14 cellular contexts compared by ENCODE assay signal in genomic region chr10:125929613-125930012, GRCh38. TPM values are rescaled to one million over a fixed set of nuclear protein-coding genes. Genes with fewer than 3 reads are reported as not detected.
DNase-seq lines count a peak whose midpoint lies in the region; ATAC-seq and TF ChIP-seq lines count a peak whose summit lies in the region.
"Had no signal": no experiment of that assay in that cellular context is flagged by ENCODE, and none has a peak within 500 bp of the region (broad histone marks: within the 10 kb centered on the region; RNA-seq: fewer than 3 reads in every experiment).

No MANE protein-coding gene starts in this region.

- H3K36me3 ChIP-seq in Panc1 (ENCODE audit: control insufficient read depth, insufficient read depth, low read length) = no peaks in the 10 kb centered on the region
- H3K36me3 ChIP-seq in colonic mucosa = no peaks in the 10 kb centered on the region
- no peaks in the 10 kb centered on the region for H3K36me3 ChIP-seq in mucosa of rectum (ENCODE audit: control insufficient read depth in 2 of 2, insufficient read depth in 2 of 2, low read length in 2 of 2)
- no peaks in the 10 kb centered on the region for H3K36me3 ChIP-seq in transverse colon
- H3K36me3 ChIP-seq: BLaER1 treated with 17β-estradiol and CSF1 and Interleukin-3, amounts not matched to agents 10 nM and 100 nM had no signal

- H3K27me3 Mint-ChIP-seq in activated T-helper 17 cell treated with anti-CD3 and anti-CD28 coated beads, Interleukin-2, amount 50 U/mL, for 72 hours = peaks cover 19% of the 10 kb centered on the region

- TF ChIP-seq CTCF in Panc1 (IDR thresholded peaks at IDR 0.05) (no peak), colonic mucosa (IDR thresholded peaks at IDR 0.05) (no peak), transverse colon (IDR thresholded peaks at IDR 0.05) (no peak)

- no peaks in the 10 kb centered on the region for H3K9me3 Mint-ChIP-seq in activated T-helper 17 cell treated with anti-CD3 and anti-CD28 coated beads, Interleukin-2, amount 50 U/mL, for 72 hours

- peak overlapping the region in 1 of 2 donors; percentile 52 for H3K9ac ChIP-seq in colonic mucosa (ENCODE audit: low read depth in 2 of 2, low read length in 2 of 2)
- peak overlapping the region; percentile 43 to 73 for H3K9ac ChIP-seq in mucosa of rectum (ENCODE audit: low read depth in 1 of 2, low read length in 2 of 2)
- H3K9ac ChIP-seq: BLaER1 treated with 17β-estradiol and CSF1 and Interleukin-3, amounts not matched to agents 10 nM and 100 nM had no signal

- no peaks in the 10 kb centered on the region for H3K36me3 Mint-ChIP-seq in activated T-helper 17 cell treated with anti-CD3 and anti-CD28 coated beads, Interleukin-2, amount 50 U/mL, for 72 hours (ENCODE audit: low read depth)
- H3K36me3 Mint-ChIP-seq: CD8-positive, alpha-beta T cell had no signal

- no peaks in the 10 kb centered on the region for H3K4me1 Mint-ChIP-seq in activated T-helper 17 cell treated with anti-CD3 and anti-CD28 coated beads, Interleukin-2, amount 50 U/mL, for 72 hours
- H3K4me1 Mint-ChIP-seq: B cell had no signal

- POLR2A ChIA-PET in Panc1 (lab: Charles Lee) = no interaction called here

- WGBS in transverse colon (ENCODE audit: low coverage in 1 of 2), 2 donors = 42 to 50% methylated on average over 4 of the region's 4 CpGs

- intact Hi-C loops in Panc1 (cut with micrococcal nuclease; ENCODE audit: unreplicated experiment) = loop anchor here (10.0 kb wide), 1 partner anchor 815 kb away; no protein-coding TSS in a partner anchor
- intact Hi-C loops in colonic mucosa (cut with DNase I) = loop anchor here (5.0 kb wide), 1 partner anchor 57 kb away; no protein-coding TSS in a partner anchor
- intact Hi-C loops in transverse colon (cut with DNase I; ENCODE audit: low total_unique reads) = no loop called here

- H3K4me3 ChIP-seq in Panc1 (ENCODE audit: low read depth in 2 of 2, low read length in 2 of 2) (no peak overlapping the region), colonic mucosa (no peak overlapping the region), mucosa of rectum (ENCODE audit: low read length in 2 of 2) (peak overlapping the region; percentile 38 to 48), transverse colon (peak overlapping the region in 1 of 4 donors; percentile 28)
- H3K4me3 ChIP-seq: BLaER1 treated with 17β-estradiol and CSF1 and Interleukin-3, amounts not matched to agents 10 nM and 100 nM; GM23338 had no signal

- H3K27ac Mint-ChIP-seq in activated T-helper 17 cell treated with anti-CD3 and anti-CD28 coated beads, Interleukin-2, amount 50 U/mL, for 72 hours = no peak overlapping the region
- H3K27ac Mint-ChIP-seq: B cell; CD8-positive, alpha-beta T cell; GM23338 had no signal

- no peak for ATAC-seq in Panc1
- ATAC-seq in activated T-helper 17 cell treated with anti-CD3 and anti-CD28 coated beads, Interleukin-2, amount 50 U/mL, for 72 hours (replicated peaks) = no peak
- ATAC-seq: CD8-positive, alpha-beta T cell had no signal

- in situ Hi-C loops in Panc1 (cut with HindIII; ENCODE audit: low pct_unique_long_range_greater_than_20kb, low sequenced_read_pairs) = no loop called here
- in situ Hi-C loops in transverse colon (cut with MboI; ENCODE audit: low pct_ligation_motif_present in 1 of 4, low pct_unique_long_range_greater_than_20kb in 1 of 4, low sequenced_read_pairs in 3 of 4) = no loop called here

- no peak for TF ChIP-seq EP300 in transverse colon (IDR thresholded peaks at IDR 0.05; ENCODE audit: low read depth)

- H3K9me3 ChIP-seq in Panc1 (ENCODE audit: control insufficient read depth, insufficient read depth, low read depth, low read length) (no peaks in the 10 kb centered on the region), colonic mucosa (no peaks in the 10 kb centered on the region), mucosa of rectum (ENCODE audit: control insufficient read depth in 2 of 2, low read length in 2 of 2) (no peaks in the 10 kb centered on the region), transverse colon (no peaks in the 10 kb centered on the region)
- H3K9me3 ChIP-seq: BLaER1 treated with 17β-estradiol and CSF1 and Interleukin-3, amounts not matched to agents 10 nM and 100 nM had no signal

- CTCF ChIA-PET in Panc1 (lab: Charles Lee) = interaction anchor here (0.7 kb wide), 1 partner anchor 869 kb away, joined by 3 read pairs; no protein-coding TSS in a partner anchor

- DNase-seq in Panc1 (ENCODE audit: low read depth, low spot score) (no peak), colonic mucosa (no peak), transverse colon (peak; percentile 19), DMS53 (lab: John Stamatoyannopoulos, UW) (no peak)
- DNase-seq in central memory CD4-positive, alpha-beta T cell = no peak
- DNase-seq: CD8-positive, alpha-beta T cell; DMS 273 treated with DMSO at 0.1 percent for 48 hours; HCEC 1CT had no signal

- BruUV-seq in Panc1 (replicated peaks; lab: Mats Ljungman, UMichigan) = no TSS peak

- TF ChIP-seq POLR2A in transverse colon (IDR thresholded peaks at IDR 0.05) = peak; percentile 56

- H3K27me3 ChIP-seq in Panc1 (ENCODE audit: control insufficient read depth, insufficient read depth, low read length) (no peaks in the 10 kb centered on the region), colonic mucosa (no peaks in the 10 kb centered on the region), mucosa of rectum (ENCODE audit: control insufficient read depth in 2 of 2, insufficient read depth in 2 of 2, low read length in 2 of 2) (no peaks in the 10 kb centered on the region), transverse colon (no peaks in the 10 kb centered on the region)
- H3K27me3 ChIP-seq: BLaER1 treated with 17β-estradiol and CSF1 and Interleukin-3, amounts not matched to agents 10 nM and 100 nM had no signal

- H3K4me3 Mint-ChIP-seq in activated T-helper 17 cell treated with anti-CD3 and anti-CD28 coated beads, Interleukin-2, amount 50 U/mL, for 72 hours = no peak overlapping the region
- H3K4me3 Mint-ChIP-seq: B cell; CD8-positive, alpha-beta T cell; GM23338 had no signal

- H3K4me1 ChIP-seq in Panc1 (ENCODE audit: control insufficient read depth, insufficient read depth, low read length) (peaks cover 7% of the 10 kb centered on the region; the same call in 1 of the 2 replicates), colonic mucosa (peaks cover 4% of the 10 kb centered on the region), mucosa of rectum (ENCODE audit: control insufficient read depth in 2 of 2, insufficient read depth in 2 of 2, low read length in 2 of 2) (peaks cover 0 to 27% of the 10 kb centered on the region in 2 donors), transverse colon (peaks cover 3 to 25% (median 12%) of the 10 kb centered on the region in 4 donors)
- H3K4me1 ChIP-seq: BLaER1 treated with 17β-estradiol and CSF1 and Interleukin-3, amounts not matched to agents 10 nM and 100 nM had no signal

- peak overlapping the region; percentile 35 for H3K27ac ChIP-seq in Panc1 (ENCODE audit: low read length)
- peak overlapping the region; percentile 62 for H3K27ac ChIP-seq in colonic mucosa
- H3K27ac ChIP-seq in mucosa of rectum (ENCODE audit: low read depth in 2 of 2, low read length in 2 of 2) = peak overlapping the region; percentile 73 to 91
- H3K27ac ChIP-seq in transverse colon = peak overlapping the region; percentile 78 to 83 (median 81)
- H3K27ac ChIP-seq: BLaER1 treated with 17β-estradiol and CSF1 and Interleukin-3, amounts not matched to agents 10 nM and 100 nM; HL-60 had no signal

RNA-seq across cellular contexts. Expression of gene FANK1, which starts 33.2 kb away (rescaled TPM):
- total RNA-seq in Panc1 (2021; ENCODE audit: unreplicated experiment) (19.1 TPM), colonic mucosa (1 to 10 TPM; 5.8 to 6.9 TPM), transverse colon (1 to 10 TPM; 3.4 to 7.5 (median 5.7) TPM)
- polyA plus RNA-seq in Panc1 (2012; ENCODE audit: insufficient read length) = 35.0 TPM
- 1 to 10 TPM; 1.2 to 4.7 TPM for total RNA-seq in activated T-helper 17 cell treated with anti-CD3 and anti-CD28 coated beads, Interleukin-2, amount 50 U/mL, for 72 hours
- total RNA-seq: B cell; CD8-positive, alpha-beta T cell had no signal

RNA-seq across cellular contexts. Expression of gene DHX32, which starts 48.5 kb away (rescaled TPM):
- total RNA-seq in Panc1 (2021; ENCODE audit: unreplicated experiment) (117 TPM), colonic mucosa (10 to 100 TPM; 64.0 to 86.3 TPM), transverse colon (10 to 100 TPM; 21.7 to 52.7 (median 37.6) TPM)
- 94.4 TPM for polyA plus RNA-seq in Panc1 (2012; ENCODE audit: insufficient read length)
- 10 to 100 TPM; 28.4 to 38.9 TPM for total RNA-seq in activated T-helper 17 cell treated with anti-CD3 and anti-CD28 coated beads, Interleukin-2, amount 50 U/mL, for 72 hours

Comparison
In these comparisons a context has a peak if more than half of its experiments do, and no peak if none do; other contexts are left out.
1. H3K4me3 ChIP-seq: peak in mucosa of rectum (2 of 2); none in Panc1 (0 of 2) and colonic mucosa (single experiment).
2. Peak in every context shown above with its lines, with median percentiles within 50 percentile points of each other: H3K27ac ChIP-seq.